1 cellular context compared by ENCODE assay signal in the genomic region with DNA sequence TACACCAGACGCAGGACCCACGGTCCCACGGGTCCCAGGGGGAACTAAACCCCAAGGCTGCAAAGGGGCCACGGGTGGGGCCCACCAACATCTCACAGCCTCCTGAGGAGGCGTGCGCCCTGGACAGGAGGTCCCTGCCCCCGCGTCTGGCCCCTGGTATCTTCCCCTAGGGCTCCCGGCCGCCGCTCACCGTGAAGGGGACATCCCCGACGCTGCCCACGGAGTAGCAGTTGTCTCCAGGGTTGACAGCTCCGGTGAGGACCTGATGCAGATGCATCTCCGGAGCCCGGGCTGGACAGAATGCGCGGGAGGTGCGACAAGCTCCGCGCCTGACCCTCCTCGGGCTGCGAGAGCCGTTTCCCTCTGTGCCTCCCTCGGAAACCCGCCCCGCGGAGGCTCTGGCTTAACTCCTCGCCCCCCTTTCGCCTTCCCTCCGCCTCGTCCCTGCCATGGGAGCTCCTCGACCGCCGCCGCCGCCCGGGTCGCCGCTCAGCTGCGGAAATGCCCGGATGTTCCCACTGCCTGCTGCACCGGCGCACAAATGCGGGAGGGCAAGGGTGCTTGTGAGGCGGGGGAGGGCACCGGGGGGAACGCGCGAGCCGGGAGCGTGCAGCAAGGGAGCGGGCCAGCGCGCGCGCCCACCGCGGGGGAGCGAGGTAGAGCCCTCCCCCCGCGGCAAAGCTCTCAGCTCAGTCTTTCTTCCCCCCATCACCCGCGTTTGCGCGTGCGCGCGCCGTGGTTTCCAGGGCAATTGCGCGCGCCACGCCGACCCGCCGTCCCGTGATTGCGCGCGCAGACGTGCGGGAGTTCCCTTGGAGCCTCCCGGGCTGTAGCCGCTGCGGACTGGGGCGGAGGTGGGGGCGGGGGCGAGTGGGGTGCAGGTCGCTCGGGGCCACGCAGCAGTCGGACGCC.
A peak's percentile ranks its signal among the peaks of the same experiment; 100 is the strongest.
TF ChIP-seq lines count a peak whose summit lies in the region.

DMXL2 (minus strand) TSS at position 503 of the 912 bp plus-strand sequence; CDS start at position 277, 226 bp downstream.

TF ChIP-seq in WTC11, 78 proteins besides CTCF, POLR2A, EP300 and RAD21 (continued from another document):
- TF ChIP-seq SP1 (CRISPR knock-in tag; conservative IDR thresholded peaks at IDR 0.05) (no peak; the same call in 1 of the 2 replicates), ZNF281 (CRISPR knock-in tag; IDR thresholded peaks at IDR 0.05) (peak; percentile 62; the same call in 1 of the 2 replicates), TEAD4 (CRISPR knock-in tag; IDR thresholded peaks at IDR 0.05) (no peak), ZNF532 (CRISPR knock-in tag; IDR thresholded peaks at IDR 0.05; ENCODE audit: borderline replicate concordance) (no peak), KAT7 (CRISPR knock-in tag; IDR thresholded peaks at IDR 0.05; ENCODE audit: borderline replicate concordance) (peak; percentile 80; the same call in 1 of the 2 replicates), SMAD3 (CRISPR knock-in tag; IDR thresholded peaks at IDR 0.05; ENCODE audit: borderline replicate concordance) (no peak)
- TF ChIP-seq, protein P1, sequence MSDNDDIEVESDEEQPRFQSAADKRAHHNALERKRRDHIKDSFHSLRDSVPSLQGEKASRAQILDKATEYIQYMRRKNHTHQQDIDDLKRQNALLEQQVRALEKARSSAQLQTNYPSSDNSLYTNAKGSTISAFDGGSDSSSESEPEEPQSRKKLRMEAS (CRISPR knock-in tag; IDR thresholded peaks at IDR 0.05): peak; percentile 40; the same call in 1 of the 2 replicates
- TF ChIP-seq, protein P2, sequence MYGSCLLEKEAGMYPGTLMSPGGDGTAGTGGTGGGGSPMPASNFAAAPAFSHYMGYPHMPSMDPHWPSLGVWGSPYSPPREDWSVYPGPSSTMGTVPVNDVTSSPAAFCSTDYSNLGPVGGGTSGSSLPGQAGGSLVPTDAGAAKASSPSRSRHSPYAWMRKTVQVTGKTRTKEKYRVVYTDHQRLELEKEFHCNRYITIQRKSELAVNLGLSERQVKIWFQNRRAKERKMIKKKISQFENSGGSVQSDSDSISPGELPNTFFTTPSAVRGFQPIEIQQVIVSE (CRISPR knock-in tag; IDR thresholded peaks at IDR 0.05; ENCODE audit: borderline replicate concordance): no peak
